Comparison of ENCODE assay signal across 8 cellular contexts in the genomic region with DNA sequence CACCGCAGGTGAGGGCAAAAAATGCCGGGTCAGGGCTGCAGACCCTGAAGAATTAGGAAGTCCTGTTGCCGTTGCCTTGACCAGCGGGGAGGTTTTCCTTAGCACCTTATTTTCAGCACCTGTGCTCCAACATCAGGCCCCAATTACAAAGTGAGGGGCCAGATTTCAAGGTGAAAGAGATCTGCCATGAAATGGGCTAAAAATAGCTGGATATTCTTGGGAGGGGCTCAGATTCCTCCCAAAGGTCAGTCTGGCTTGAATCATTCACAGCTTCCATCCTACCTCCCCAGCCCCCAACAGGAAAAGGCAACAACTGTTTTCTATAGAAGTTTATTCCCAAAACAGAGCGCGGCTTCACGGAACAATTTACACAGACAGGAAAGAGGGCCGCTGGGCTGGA. TPM values are rescaled to one million over a fixed set of nuclear protein-coding genes. Genes with fewer than 3 reads are reported as not detected.
DNase-seq lines count a peak whose midpoint lies in the region; ATAC-seq and TF ChIP-seq lines count a peak whose summit lies in the region.

No MANE protein-coding gene starts in this region.

- peak overlapping the region; percentile 85 to 93 (median 89) for H3K4me3 Mint-ChIP-seq in naive thymus-derived CD8-positive, alpha-beta T cell

- H3K27me3 Mint-ChIP-seq in naive thymus-derived CD8-positive, alpha-beta T cell = no peaks in the 10 kb centered on the region

- H3K9me3 ChIP-seq in Loucy (ENCODE audit: insufficient read depth, low read depth, low read length) = no peaks in the 10 kb centered on the region

- H3K79me2 ChIP-seq in Loucy (ENCODE audit: insufficient read depth, low read length) = peaks cover 40% of the 10 kb centered on the region

- TF ChIP-seq POLR2A in GM18505 (IDR thresholded peaks at IDR 0.05; ENCODE audit: borderline replicate concordance, extremely low read depth, insufficient read depth, insufficient read length) = no peak

- DNase-seq in AG10803 (ENCODE audit: low read depth) (no peak), dermis microvascular lymphatic vessel endothelial cell (ENCODE audit: low read depth in 2 of 2) (peak; percentile 12 to 18), AML-193 (lab: John Stamatoyannopoulos, UW) (no peak), foreskin keratinocyte (no peak)
- DNase-seq in naive thymus-derived CD8-positive, alpha-beta T cell = no peak
- DNase-seq in activated effector memory CD4-positive, alpha-beta T cell treated with Interleukin-2 at 50 U/mL for 16 hours = no peak

- peaks cover 0 to 4% (median 0%) of the 10 kb centered on the region in 3 donors for H3K36me3 Mint-ChIP-seq in naive thymus-derived CD8-positive, alpha-beta T cell

- no peaks in the 10 kb centered on the region for H3F3A ChIP-seq in Loucy (ENCODE audit: low read depth)

- peak overlapping the region in 1 of 10 donors; percentile 84 for H3K27ac Mint-ChIP-seq in naive thymus-derived CD8-positive, alpha-beta T cell

- no peaks in the 10 kb centered on the region for H3K9me3 Mint-ChIP-seq in naive thymus-derived CD8-positive, alpha-beta T cell

- POLR2A ChIA-PET in naive thymus-derived CD8-positive, alpha-beta T cell (lab: Charles Lee) = interaction anchor here (0.6 to 2.2 kb wide), 7 partner anchors 21 to 833 kb away, joined by 3 to 10 read pairs (median 3); partner anchors contain the start of genes IP6K2, QRICH1 and WDR6

- H2AFZ ChIP-seq in Loucy (ENCODE audit: low read length) = peak overlapping the region; percentile 89

- peaks cover 4 to 27% (median 20%) of the 10 kb centered on the region in 4 donors for H3K4me1 Mint-ChIP-seq in naive thymus-derived CD8-positive, alpha-beta T cell

- H3K9ac ChIP-seq in Loucy (ENCODE audit: low read depth, low read length, poor library complexity, severe bottlenecking) = peak overlapping the region; percentile 93

- H3K27me3 ChIP-seq in Loucy (ENCODE audit: insufficient read depth, low read length, poor library complexity, severe bottlenecking) (no peaks in the 10 kb centered on the region), foreskin keratinocyte (no peaks in the 10 kb centered on the region)

- no peak for ATAC-seq in naive thymus-derived CD8-positive, alpha-beta T cell
- ATAC-seq in GM18505 (IDR thresholded peaks at IDR 0.05; ENCODE audit: unreplicated experiment) = no peak
- ATAC-seq in foreskin keratinocyte = no peak

- H3K4me3 ChIP-seq in AG10803 (ENCODE audit: low read length) (peak overlapping the region; percentile 84), Loucy (ENCODE audit: low read length, poor library complexity, severe bottlenecking) (peak overlapping the region; percentile 90)

- H3K4me1 ChIP-seq in Loucy (ENCODE audit: insufficient read depth, low read length, poor library complexity, severe bottlenecking) = peaks cover 23% of the 10 kb centered on the region
- no peaks in the 10 kb centered on the region for H3K4me1 ChIP-seq in foreskin keratinocyte

- H3K27ac ChIP-seq in foreskin keratinocyte = no peak overlapping the region

- H3K4me2 ChIP-seq in Loucy (ENCODE audit: low read depth, low read length, poor library complexity, severe bottlenecking) = peak overlapping the region; percentile 97

- no peaks in the 10 kb centered on the region for H3K9me2 ChIP-seq in Loucy (replicated peaks; ENCODE audit: low read depth, low read length)

- peaks cover 15% of the 10 kb centered on the region for H4K20me1 ChIP-seq in Loucy (ENCODE audit: insufficient read depth, low read length, poor library complexity, severe bottlenecking)

- TF ChIP-seq CTCF in AG10803 (conservative IDR thresholded peaks at IDR 0.05; ENCODE audit: low read length) (no peak), Loucy (conservative IDR thresholded peaks at IDR 0.05; ENCODE audit: low read length) (no peak), foreskin keratinocyte (conservative IDR thresholded peaks at IDR 0.05) (no peak)

- H3K36me3 ChIP-seq in Loucy (ENCODE audit: insufficient read depth, low read length) = no peaks in the 10 kb centered on the region; the same call in 1 of the 2 replicates

RNA-seq across cellular contexts. Expression of gene SLC26A6, which starts 0.9 kb away (rescaled TPM):
- total RNA-seq in dermis microvascular lymphatic vessel endothelial cell (11.0 and 12.5 TPM in 2 replicates), foreskin keratinocyte (34.5 and 42.9 TPM in 2 replicates)
- 10 to 100 TPM; 28.6 to 30.6 TPM for total RNA-seq in naive thymus-derived CD8-positive, alpha-beta T cell
- 1 to 10 TPM; 3.0 to 3.7 (median 3.5) TPM for polyA plus RNA-seq in naive thymus-derived CD8-positive, alpha-beta T cell
- polyA plus RNA-seq in foreskin keratinocyte = 32.1 and 34.2 TPM in 2 replicates

RNA-seq across cellular contexts. Expression of gene TMEM89, which starts 14.6 kb away (rescaled TPM):
- 0.13 TPM in 1 of 2 replicates, not detected in the other for total RNA-seq in dermis microvascular lymphatic vessel endothelial cell
- not detected for total RNA-seq in naive thymus-derived CD8-positive, alpha-beta T cell
- not detected for polyA plus RNA-seq in naive thymus-derived CD8-positive, alpha-beta T cell
- 0.25 TPM in 1 of 2 replicates, not detected in the other for total RNA-seq in foreskin keratinocyte
- 0.08 TPM in 1 of 2 replicates, not detected in the other for polyA plus RNA-seq in foreskin keratinocyte

RNA-seq across cellular contexts. Expression of gene CELSR3, which starts 26.5 kb away (rescaled TPM):
- total RNA-seq in dermis microvascular lymphatic vessel endothelial cell (0.13 and 0.25 TPM in 2 replicates), foreskin keratinocyte (0.78 and 0.99 TPM in 2 replicates)
- 1 to 10 TPM; 7.1 to 7.9 TPM for total RNA-seq in naive thymus-derived CD8-positive, alpha-beta T cell
- under 1 TPM; 0.21 to 0.60 (median 0.42) TPM for polyA plus RNA-seq in naive thymus-derived CD8-positive, alpha-beta T cell
- polyA plus RNA-seq in foreskin keratinocyte = 0.42 and 0.46 TPM in 2 replicates

RNA-seq across cellular contexts. Expression of gene UQCRC1, which starts 26.7 kb away (rescaled TPM):
- total RNA-seq in dermis microvascular lymphatic vessel endothelial cell = 311 and 325 TPM in 2 replicates
- 10 to 100 TPM; 78.8 to 83.4 TPM for total RNA-seq in naive thymus-derived CD8-positive, alpha-beta T cell
- 100 to 1,000 TPM; 143 to 167 (median 151) TPM for polyA plus RNA-seq in naive thymus-derived CD8-positive, alpha-beta T cell
- total RNA-seq in foreskin keratinocyte = 400 and 414 TPM in 2 replicates
- 369 and 377 TPM in 2 replicates for polyA plus RNA-seq in foreskin keratinocyte

RNA-seq across cellular contexts. Expression of gene COL7A1, which starts 41.0 kb away (rescaled TPM):
- total RNA-seq in dermis microvascular lymphatic vessel endothelial cell = under 0.01 and 0.13 TPM in 2 replicates
- total RNA-seq in naive thymus-derived CD8-positive, alpha-beta T cell = 1 to 10 TPM; 1.6 to 1.8 TPM
- polyA plus RNA-seq in naive thymus-derived CD8-positive, alpha-beta T cell = under 1 TPM in 1 of 3 donors, not detected in 2; 0.27 TPM
- 306 and 607 TPM in 2 replicates for total RNA-seq in foreskin keratinocyte
- 306 and 665 TPM in 2 replicates for polyA plus RNA-seq in foreskin keratinocyte

Comparison
In these comparisons a context has a peak if more than half of its experiments do, and no peak if none do; other contexts are left out.
1. DNase-seq: peak in dermis microvascular lymphatic vessel endothelial cell (2 of 2); none in AG10803 (single experiment), naive thymus-derived CD8-positive, alpha-beta T cell (0 of 10), activated effector memory CD4-positive, alpha-beta T cell treated with Interleukin-2 at 50 U/mL for 16 hours (single experiment), AML-193 (0 of 2) and foreskin keratinocyte (0 of 2).